In the genomic region with DNA sequence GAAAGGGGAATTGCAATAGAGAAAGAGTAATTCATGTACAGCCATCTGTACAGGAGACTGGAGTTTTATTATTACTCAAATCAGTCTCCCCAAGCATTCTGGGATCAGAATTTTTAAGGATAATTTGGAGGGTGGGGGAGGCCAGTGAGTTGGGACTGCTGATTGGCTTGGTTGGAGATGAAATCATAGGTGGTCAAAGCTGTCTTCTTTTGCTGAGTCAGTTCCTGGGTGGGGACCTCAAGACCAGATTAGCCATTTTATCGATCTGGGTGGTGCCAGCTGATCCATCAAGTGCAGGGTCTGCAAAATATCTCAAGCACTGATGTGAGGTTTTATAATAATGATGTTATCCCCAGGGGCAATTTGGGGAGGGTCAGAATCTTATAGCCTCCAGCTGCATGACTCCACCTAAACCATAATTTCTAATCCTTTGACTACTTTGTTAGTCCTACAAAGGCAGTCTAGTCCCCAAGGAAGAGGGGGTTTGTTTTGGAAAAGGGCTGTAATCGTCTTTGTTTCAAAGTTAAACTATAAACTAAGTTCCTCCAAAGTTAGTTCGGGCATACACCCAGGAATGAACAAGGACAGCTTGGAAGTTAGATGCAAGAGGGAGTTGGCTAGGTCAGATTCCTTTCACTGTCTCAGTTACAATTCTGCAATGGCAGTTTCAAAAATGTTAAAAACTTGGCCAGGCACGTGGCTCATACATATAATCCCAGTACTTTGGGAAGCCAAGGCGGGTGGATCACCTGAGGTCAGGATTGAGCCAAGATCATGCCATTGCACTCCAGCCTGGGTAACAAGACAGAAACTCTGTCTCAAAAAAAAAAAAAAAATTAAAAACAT, we compare ENCODE assay signal across 18 cellular contexts. TPM values are rescaled to one million over a fixed set of nuclear protein-coding genes. Genes with fewer than 3 reads are reported as not detected.
A peak's percentile ranks its signal among the peaks of the same experiment; 100 is the strongest.
DNase-seq lines count a peak whose midpoint lies in the region; ATAC-seq and TF ChIP-seq lines count a peak whose summit lies in the region.
"Had no signal": no experiment of that assay in that cellular context is flagged by ENCODE, and none has a peak within 500 bp of the region (broad histone marks: within the 10 kb centered on the region; RNA-seq: fewer than 3 reads in every experiment).

No MANE protein-coding gene starts in this region.

- no peak overlapping the region for H3K27ac ChIP-seq in PC-3 (ENCODE audit: low read length)
- H3K27ac ChIP-seq: epithelial cell of prostate, prostate gland had no signal

- no peak overlapping the region for H3K9ac ChIP-seq in PC-3 (ENCODE audit: low read length)

- H3F3A ChIP-seq in PC-3 (ENCODE audit: low read length, unreplicated experiment), result no peaks in the 10 kb centered on the region

- H3K27ac Mint-ChIP-seq in osteocyte (ENCODE audit: unreplicated experiment), result peak overlapping the region; percentile 75
- H3K27ac Mint-ChIP-seq: activated CD4-positive, alpha-beta memory T cell treated with anti-CD3 and anti-CD28 coated beads for 36 hours; activated T-helper 1 cell treated with anti-CD3 and anti-CD28 coated beads, Interleukin-12 subunit alpha, Interleukin-12 subunit beta, Interleukin-2, Interleukin-4 antibody, amounts not matched to agents 30 ng/mL and 10 ng/mL and 1 ng/mL, durations not matched to agents 14 hours and 24 hours and 36 hours; B cell had no signal

- no peak for ATAC-seq in PC-3

- peak overlapping the region; percentile 36; the same call in 1 of the 2 replicates for H2AFZ ChIP-seq in PC-3 (ENCODE audit: low read length)

- peaks cover 7% of the 10 kb centered on the region; the same call in 1 of the 2 replicates for H3K4me1 ChIP-seq in PC-3 (ENCODE audit: insufficient read depth, low read length)
- H3K4me1 ChIP-seq: prostate gland had no signal

- no peaks in the 10 kb centered on the region for H4K20me1 ChIP-seq in PC-3 (ENCODE audit: low read length)

- no peak overlapping the region for H3K4me3 ChIP-seq in PC-3 (ENCODE audit: low read length)
- H3K4me3 ChIP-seq: MG63, prostate gland had no signal

- H3K36me3 ChIP-seq in PC-3 (ENCODE audit: low read depth, low read length), result no peaks in the 10 kb centered on the region
- H3K36me3 ChIP-seq: MG63, prostate gland had no signal

- DNase-seq in ELF-1 (ENCODE audit: low read depth, low spot score) (peak; percentile 49), PC-3 (no peak), fibroblast of peridontal ligament (ENCODE audit: extremely low read depth) (peak; percentile 68), osteocyte (ENCODE audit: extremely low spot score, unreplicated experiment) (no peak), activated gamma-delta T cell (lab: John Stamatoyannopoulos, UW) (no peak), COLO829 (ENCODE audit: low spot score) (no peak), NK-92 (lab: John Stamatoyannopoulos, UW; ENCODE audit: unreplicated experiment) (no peak), NAMALWA (ENCODE audit: low spot score) (no peak)
- DNase-seq: activated CD4-positive, alpha-beta memory T cell treated with anti-CD3 and anti-CD28 coated beads for 36 hours; head of caudate nucleus; MG63; NCI-H2081; NCI-H526 treated with DMSO at 0.1 percent for 48 hours; SW 1271 had no signal

- no peaks in the 10 kb centered on the region for H3K27me3 ChIP-seq in PC-3 (ENCODE audit: low read length)
- H3K27me3 ChIP-seq: MG63 had no signal

- H3K4me3 Mint-ChIP-seq in osteocyte (ENCODE audit: unreplicated experiment), result no peak overlapping the region
- H3K4me3 Mint-ChIP-seq: activated CD4-positive, alpha-beta memory T cell treated with anti-CD3 and anti-CD28 coated beads for 36 hours; activated T-helper 1 cell treated with anti-CD3 and anti-CD28 coated beads, Interleukin-12 subunit alpha, Interleukin-12 subunit beta, Interleukin-2, Interleukin-4 antibody, amounts not matched to agents 30 ng/mL and 10 ng/mL and 1 ng/mL, durations not matched to agents 14 hours and 24 hours and 36 hours; B cell had no signal

- no TSS peak for BruUV-seq in PC-3 (replicated peaks; lab: Mats Ljungman, UMichigan)

- no peaks in the 10 kb centered on the region for H3K36me3 Mint-ChIP-seq in osteocyte (ENCODE audit: unreplicated experiment)
- H3K36me3 Mint-ChIP-seq: activated CD4-positive, alpha-beta memory T cell treated with anti-CD3 and anti-CD28 coated beads for 36 hours had no signal

- intact Hi-C loops in PC-3 (cut with micrococcal nuclease), result loop anchor here (10.0 kb wide), 1 partner anchor 193 kb away; no protein-coding TSS in a partner anchor

- no peaks in the 10 kb centered on the region for H3K9me2 ChIP-seq in PC-3 (replicated peaks; ENCODE audit: low read length)

- no peak overlapping the region for H3K4me2 ChIP-seq in PC-3 (ENCODE audit: low read length)

- H3K9me3 Mint-ChIP-seq in osteocyte (ENCODE audit: unreplicated experiment), result no peaks in the 10 kb centered on the region
- H3K9me3 Mint-ChIP-seq: activated CD4-positive, alpha-beta memory T cell treated with anti-CD3 and anti-CD28 coated beads for 36 hours; activated T-helper 1 cell treated with anti-CD3 and anti-CD28 coated beads, Interleukin-12 subunit alpha, Interleukin-12 subunit beta, Interleukin-2, Interleukin-4 antibody, amounts not matched to agents 30 ng/mL and 10 ng/mL and 1 ng/mL, durations not matched to agents 14 hours and 24 hours and 36 hours had no signal

- H3K79me2 ChIP-seq in PC-3 (ENCODE audit: low read length), result no peaks in the 10 kb centered on the region

- no peaks in the 10 kb centered on the region for H3K9me3 ChIP-seq in PC-3 (ENCODE audit: low read length)
- H3K9me3 ChIP-seq: MG63, prostate gland had no signal

- TF ChIP-seq CTCF in PC-3 (conservative IDR thresholded peaks at IDR 0.05; ENCODE audit: low read depth, low read length) (no peak), osteocyte (IDR thresholded peaks at IDR 0.05) (no peak)

- POLR2A ChIA-PET in PC-3 (lab: Charles Lee; ENCODE audit: unreplicated experiment), result no interaction called here

- CTCF ChIA-PET in PC-3 (lab: Charles Lee), result no interaction called here

- peaks cover 31% of the 10 kb centered on the region for H3K4me1 Mint-ChIP-seq in osteocyte (ENCODE audit: unreplicated experiment)
- H3K4me1 Mint-ChIP-seq: B cell had no signal

- H3K27me3 Mint-ChIP-seq in osteocyte (ENCODE audit: unreplicated experiment), result no peaks in the 10 kb centered on the region

RNA-seq across cellular contexts. Expression of a gene that starts 17.0 kb away (rescaled TPM):
- total RNA-seq in PC-3 (2014; rRNA removed) (4.5 and 5.0 TPM in 2 replicates), osteocyte (8.2 and 8.3 TPM in 2 replicates)

RNA-seq across cellular contexts. Expression of a gene that starts 26.2 kb away (rescaled TPM):
- 9.7 and 12.8 TPM in 2 replicates for total RNA-seq in PC-3 (2014; rRNA removed)
- total RNA-seq in osteocyte, result 9.5 and 9.9 TPM in 2 replicates

RNA-seq across cellular contexts. Expression of a gene that starts 47.5 kb away (rescaled TPM):
- total RNA-seq in PC-3 (2014; rRNA removed) (28.6 and 36.8 TPM in 2 replicates), osteocyte (46.6 and 49.8 TPM in 2 replicates)

RNA-seq across cellular contexts. Expression of a gene that starts 48.6 kb away (rescaled TPM):
- total RNA-seq in PC-3 (2014; rRNA removed) (33.8 and 50.4 TPM in 2 replicates), osteocyte (61.0 and 65.1 TPM in 2 replicates)

Comparison
In these comparisons a context has a peak if more than half of its experiments do, and no peak if none do; other contexts are left out.
1. DNase-seq: peak in ELF-1 (single experiment) and fibroblast of peridontal ligament (single experiment); none in PC-3 (single experiment), osteocyte (single experiment), activated gamma-delta T cell (single experiment), COLO829 (single experiment), NK-92 (single experiment) and NAMALWA (single experiment).